In the genomic region with DNA sequence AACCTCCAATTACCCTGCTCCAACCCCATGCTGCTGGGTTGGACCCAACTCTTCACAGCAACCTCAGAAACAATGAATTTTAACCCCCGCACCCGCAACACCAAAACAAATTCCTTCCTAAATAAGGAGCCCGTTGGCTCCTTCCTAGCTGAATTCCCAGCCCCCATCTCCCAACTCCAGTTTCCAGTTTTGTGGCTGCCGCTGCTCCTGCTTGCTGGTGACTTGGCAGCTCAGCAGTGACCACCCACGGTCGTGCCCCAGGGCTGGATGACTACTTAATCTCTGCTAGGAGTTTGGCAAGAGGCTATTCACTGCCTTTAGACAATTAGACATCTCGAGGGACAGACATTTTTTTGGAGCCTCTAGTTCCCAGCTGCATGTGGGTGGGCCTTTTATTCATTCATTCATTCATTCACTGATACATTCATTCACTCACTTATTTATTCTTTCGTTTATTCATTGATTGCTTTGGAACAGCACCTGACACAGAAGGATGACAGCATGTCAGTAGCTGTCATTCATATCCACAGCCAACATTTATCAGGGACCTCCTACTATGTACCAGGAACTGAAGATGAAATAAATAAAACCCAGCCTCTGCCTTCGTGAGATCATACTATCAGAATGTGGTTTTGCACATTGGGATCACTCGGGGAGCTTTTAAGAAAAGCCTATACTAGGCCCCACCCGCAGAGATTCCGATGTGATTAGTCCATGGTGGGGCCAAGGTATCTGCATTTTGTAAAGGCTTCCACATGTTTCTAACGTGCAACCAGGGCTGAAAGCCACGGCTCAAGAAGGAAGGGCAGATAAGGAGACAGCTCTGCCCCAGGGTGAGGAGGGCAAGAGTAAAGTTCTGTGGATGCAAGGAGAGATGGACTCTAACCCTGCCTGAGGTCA, we compare ENCODE assay signal across 9 cellular contexts.
DNase-seq lines count a peak whose midpoint lies in the region; ATAC-seq, FAIRE-seq and TF ChIP-seq lines count a peak whose summit lies in the region.
"Had no signal": no experiment of that assay in that cellular context is flagged by ENCODE, and none has a peak within 500 bp of the region (broad histone marks: within the 10 kb centered on the region; RNA-seq: fewer than 3 reads in every experiment).

No MANE protein-coding gene starts in this region.

- H3K4me3 ChIP-seq in HEK293 (ENCODE audit: low read depth, low read length) (no peak overlapping the region), astrocyte (ENCODE audit: insufficient read depth, low read depth, low read length) (no peak overlapping the region), iPS-20b (ENCODE audit: low read length) (0 out of 2 replicates have a peak overlapping the region, but pooled peaks have one; percentile 15)
- H3K4me3 ChIP-seq: heart right ventricle had no signal

- FAIRE-seq in astrocyte (lab: Jason Lieb, UNC), result peak; percentile 59

- peak overlapping the region; percentile 42; the same call in 1 of the 2 replicates for H3K27ac ChIP-seq in HEK293 (ENCODE audit: extremely low read depth, low read depth, low read length)
- H3K27ac ChIP-seq in astrocyte (ENCODE audit: low read depth, low read length), result peak overlapping the region; percentile 15
- no peak overlapping the region for H3K27ac ChIP-seq in iPS-20b (ENCODE audit: low read length)
- H3K27ac ChIP-seq: heart right ventricle had no signal

- H3K9ac ChIP-seq in astrocyte (ENCODE audit: low read length) (peak overlapping the region; percentile 25), iPS-20b (ENCODE audit: low read depth, low read length) (no peak overlapping the region)

- peak; percentile 92 for DNase-seq in astrocyte (ENCODE audit: low read depth)
- peak; percentile 81 for DNase-seq in stromal cell of bone marrow (ENCODE audit: low read depth)
- DNase-seq in effector memory CD8-positive, alpha-beta T cell, result no peak
- no peak for DNase-seq in DMS 273 treated with DMSO at 0.1 percent for 48 hours (lab: John Stamatoyannopoulos, UW)

- H3K4me3 Mint-ChIP-seq in astrocyte (ENCODE audit: unreplicated experiment), result no peak overlapping the region
- no peak overlapping the region for H3K4me3 Mint-ChIP-seq in effector memory CD8-positive, alpha-beta T cell

- no peaks in the 10 kb centered on the region for H3K27me3 ChIP-seq in astrocyte (ENCODE audit: insufficient read depth, low read length)
- H3K27me3 ChIP-seq in iPS-20b (ENCODE audit: insufficient read depth, low read length), result peaks cover 48% of the 10 kb centered on the region

- peaks cover 6% of the 10 kb centered on the region for H3K27me3 Mint-ChIP-seq in astrocyte (ENCODE audit: low read depth, unreplicated experiment)
- peaks cover under 1 to 6% of the 10 kb centered on the region in 2 donors for H3K27me3 Mint-ChIP-seq in effector memory CD8-positive, alpha-beta T cell

- H3K36me3 ChIP-seq in HEK293 (ENCODE audit: control insufficient read depth in 2 of 2, insufficient read depth in 1 of 2, low read length in 2 of 2) (no peaks in the 10 kb centered on the region), astrocyte (ENCODE audit: insufficient read depth, low read length) (no peaks in the 10 kb centered on the region), iPS-20b (ENCODE audit: insufficient read depth, low read depth, low read length) (no peaks in the 10 kb centered on the region)
- H3K36me3 ChIP-seq: heart right ventricle had no signal

- CTCF ChIA-PET in HEK293 (lab: Yijun Ruan, JAX), result interaction anchor here (0.8 to 1.0 kb wide), 2 partner anchors 74 to 194 kb away, joined by 3 to 4 read pairs; no protein-coding TSS in a partner anchor

- TF ChIP-seq CTCF in HEK293 (tag by site-specific recombination; IDR thresholded peaks at IDR 0.05) (no peak), astrocyte (IDR thresholded peaks at IDR 0.05; ENCODE audit: insufficient read depth, low read depth, low read length) (no peak)

- no peaks in the 10 kb centered on the region for H3K9me3 Mint-ChIP-seq in astrocyte (ENCODE audit: unreplicated experiment)
- no peaks in the 10 kb centered on the region for H3K9me3 Mint-ChIP-seq in effector memory CD8-positive, alpha-beta T cell

- no peaks in the 10 kb centered on the region for H3K79me2 ChIP-seq in astrocyte (ENCODE audit: insufficient read depth, low read length)

- POLR2A ChIA-PET in HEK293 (lab: Yijun Ruan, JAX), result interaction anchor here (1.6 kb wide), 1 partner anchor 144 kb away, joined by 5 read pairs; no protein-coding TSS in a partner anchor

- H4K20me1 ChIP-seq in astrocyte (ENCODE audit: insufficient read depth, low read length), result no peaks in the 10 kb centered on the region

- ATAC-seq in HG03354 (IDR thresholded peaks at IDR 0.05; ENCODE audit: poor library complexity, severe bottlenecking, unreplicated experiment) (no peak), HG02610 (IDR thresholded peaks at IDR 0.05; ENCODE audit: unreplicated experiment) (no peak)
- ATAC-seq in effector memory CD8-positive, alpha-beta T cell (replicated peaks), result no peak

- H2AFZ ChIP-seq in astrocyte (ENCODE audit: low read depth, low read length), result peak overlapping the region; percentile 48

- peaks cover 4% of the 10 kb centered on the region; the same call in 1 of the 2 replicates for H3K4me1 ChIP-seq in HEK293 (ENCODE audit: control insufficient read depth, insufficient read depth, low read length)
- peaks cover 16% of the 10 kb centered on the region for H3K4me1 ChIP-seq in astrocyte (ENCODE audit: insufficient read depth, low read length)
- H3K4me1 ChIP-seq in iPS-20b (ENCODE audit: insufficient read depth, low read length), result peaks cover 19% of the 10 kb centered on the region

- H3K4me1 Mint-ChIP-seq in astrocyte (ENCODE audit: low read depth, unreplicated experiment), result peaks cover 26% of the 10 kb centered on the region
- no peaks in the 10 kb centered on the region for H3K4me1 Mint-ChIP-seq in effector memory CD8-positive, alpha-beta T cell (ENCODE audit: low read depth in 2 of 2)

- peak overlapping the region; percentile 91 for H3K27ac Mint-ChIP-seq in astrocyte (ENCODE audit: unreplicated experiment)
- no peak overlapping the region for H3K27ac Mint-ChIP-seq in effector memory CD8-positive, alpha-beta T cell

- H3K9me3 ChIP-seq in HEK293 (ENCODE audit: control insufficient read depth, insufficient read depth, low read depth, low read length) (no peaks in the 10 kb centered on the region), astrocyte (ENCODE audit: insufficient read depth, low read depth, low read length) (no peaks in the 10 kb centered on the region), iPS-20b (ENCODE audit: insufficient read depth, low read depth, low read length) (no peaks in the 10 kb centered on the region)
- H3K9me3 ChIP-seq: heart right ventricle had no signal

- H3K4me2 ChIP-seq in astrocyte (ENCODE audit: low read length), result peak overlapping the region; percentile 65

- peaks cover 2% of the 10 kb centered on the region for H3K36me3 Mint-ChIP-seq in astrocyte (ENCODE audit: low read depth, unreplicated experiment)
- no peaks in the 10 kb centered on the region for H3K36me3 Mint-ChIP-seq in effector memory CD8-positive, alpha-beta T cell (ENCODE audit: insufficient read depth)

TF ChIP-seq in HEK293, 187 proteins besides CTCF, POLR2A, EP300 and RAD21 (continues in another document):
- peak; percentile 65 for TF ChIP-seq ZFHX2 (tag by site-specific recombination; conservative IDR thresholded peaks at IDR 0.05)
- TF ChIP-seq, protein P1, sequence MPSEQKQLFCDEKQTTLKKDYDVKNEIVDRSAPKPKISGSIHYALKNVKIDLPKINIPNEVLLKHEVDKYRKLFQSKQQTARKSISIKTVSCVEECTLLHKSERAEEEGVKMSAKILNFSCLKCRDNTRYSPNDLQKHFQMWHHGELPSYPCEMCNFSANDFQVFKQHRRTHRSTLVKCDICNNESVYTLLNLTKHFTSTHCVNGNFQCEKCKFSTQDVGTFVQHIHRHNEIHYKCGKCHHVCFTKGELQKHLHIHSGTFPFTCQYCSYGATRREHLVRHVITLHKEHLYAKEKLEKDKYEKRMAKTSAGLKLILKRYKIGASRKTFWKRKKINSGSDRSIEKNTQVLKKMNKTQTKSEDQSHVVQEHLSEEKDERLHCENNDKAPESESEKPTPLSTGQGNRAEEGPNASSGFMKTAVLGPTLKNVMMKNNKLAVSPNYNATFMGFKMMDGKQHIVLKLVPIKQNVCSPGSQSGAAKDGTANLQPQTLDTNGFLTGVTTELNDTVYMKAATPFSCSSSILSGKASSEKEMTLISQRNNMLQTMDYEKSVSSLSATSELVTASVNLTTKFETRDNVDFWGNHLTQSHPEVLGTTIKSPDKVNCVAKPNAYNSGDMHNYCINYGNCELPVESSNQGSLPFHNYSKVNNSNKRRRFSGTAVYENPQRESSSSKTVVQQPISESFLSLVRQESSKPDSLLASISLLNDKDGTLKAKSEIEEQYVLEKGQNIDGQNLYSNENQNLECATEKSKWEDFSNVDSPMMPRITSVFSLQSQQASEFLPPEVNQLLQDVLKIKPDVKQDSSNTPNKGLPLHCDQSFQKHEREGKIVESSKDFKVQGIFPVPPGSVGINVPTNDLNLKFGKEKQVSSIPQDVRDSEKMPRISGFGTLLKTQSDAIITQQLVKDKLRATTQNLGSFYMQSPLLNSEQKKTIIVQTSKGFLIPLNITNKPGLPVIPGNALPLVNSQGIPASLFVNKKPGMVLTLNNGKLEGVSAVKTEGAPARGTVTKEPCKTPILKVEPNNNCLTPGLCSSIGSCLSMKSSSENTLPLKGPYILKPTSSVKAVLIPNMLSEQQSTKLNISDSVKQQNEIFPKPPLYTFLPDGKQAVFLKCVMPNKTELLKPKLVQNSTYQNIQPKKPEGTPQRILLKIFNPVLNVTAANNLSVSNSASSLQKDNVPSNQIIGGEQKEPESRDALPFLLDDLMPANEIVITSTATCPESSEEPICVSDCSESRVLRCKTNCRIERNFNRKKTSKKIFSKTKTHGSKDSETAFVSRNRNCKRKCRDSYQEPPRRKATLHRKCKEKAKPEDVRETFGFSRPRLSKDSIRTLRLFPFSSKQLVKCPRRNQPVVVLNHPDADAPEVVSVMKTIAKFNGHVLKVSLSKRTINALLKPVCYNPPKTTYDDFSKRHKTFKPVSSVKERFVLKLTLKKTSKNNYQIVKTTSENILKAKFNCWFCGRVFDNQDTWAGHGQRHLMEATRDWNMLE (tag by site-specific recombination; conservative IDR thresholded peaks at IDR 0.05; ENCODE audit: low read depth), result 0 out of 2 replicates have a peak, but pooled peaks have one; percentile 11
- no peak for TF ChIP-seq SCRT1 (tag by site-specific recombination; IDR thresholded peaks at IDR 0.05; ENCODE audit: borderline replicate concordance)
- peak; percentile 75 for TF ChIP-seq GLIS1 (tag by site-specific recombination; IDR thresholded peaks at IDR 0.05)
- peak; percentile 48; the same call in 1 of the 2 replicates for TF ChIP-seq EGR2 (tag by site-specific recombination; IDR thresholded peaks at IDR 0.05; ENCODE audit: low read depth)
- no peak for TF ChIP-seq MEIS1 (CRISPR knock-in tag; IDR thresholded peaks at IDR 0.05; ENCODE audit: borderline replicate concordance)
- TF ChIP-seq ZNF473 (tag by site-specific recombination; IDR thresholded peaks at IDR 0.05), result no peak
- 0 out of 2 replicates have a peak, but pooled peaks have one; percentile 42 for TF ChIP-seq ZNF24 (tag by site-specific recombination; IDR thresholded peaks at IDR 0.05)
- 0 out of 2 replicates have a peak, but pooled peaks have one; percentile 31 for TF ChIP-seq ZNF2 (tag by site-specific recombination; IDR thresholded peaks at IDR 0.05)
- 0 out of 2 replicates have a peak, but pooled peaks have one; percentile 15 for TF ChIP-seq OSR2 (tag by site-specific recombination; IDR thresholded peaks at IDR 0.05)

Comparison
In these comparisons a context has a peak if more than half of its experiments do, and no peak if none do; other contexts are left out.
1. DNase-seq: peak in astrocyte (single experiment) and stromal cell of bone marrow (single experiment); none in effector memory CD8-positive, alpha-beta T cell (0 of 3) and DMS 273 treated with DMSO at 0.1 percent for 48 hours (single experiment).